9 cellular contexts compared by ENCODE assay signal in genomic region chr5:141245250-141245717, GRCh38. TPM values are rescaled to one million over a fixed set of nuclear protein-coding genes. Genes with fewer than 3 reads are reported as not detected.
DNase-seq lines count a peak whose midpoint lies in the region; ATAC-seq and TF ChIP-seq lines count a peak whose summit lies in the region.
"Had no signal": no experiment of that assay in that cellular context is flagged by ENCODE, and none has a peak within 500 bp of the region (broad histone marks: within the 10 kb centered on the region; RNA-seq: fewer than 3 reads in every experiment).

TSS of gene PCDHB15 (plus strand) at chr5:141245395. CDS start at chr5:141245579, 184 bp downstream.

- H2AK5ac ChIP-seq in H9 (ENCODE audit: insufficient read length, low read length), result no peak within 1 kb of the TSS

- H2BK12ac ChIP-seq in H9 (ENCODE audit: insufficient read length, low read depth, low read length), result no peak within 1 kb of the TSS

- in situ Hi-C loops in gastrocnemius medialis (cut with MboI; ENCODE audit: low sequenced_read_pairs in 4 of 4), result no loop called here

- peak within 1 kb of the TSS in 2 of 3 experiments; percentile 52 to 80; a peak in 4 of 7 replicates for H3K27ac Mint-ChIP-seq in H9

- no CpG with 5 or more reads among the region's 16 CpGs for WGBS in H9 (ENCODE audit: extremely low coverage, insufficient read length, low lambda C conversion rate)

- peak within 1 kb of the TSS; percentile 58 to 71; a peak in 4 of 5 replicates for H3K4me3 Mint-ChIP-seq in H9

- H3K4me2 ChIP-seq in H9 (ENCODE audit: insufficient read depth, insufficient read length, low read length), result peak within 1 kb of the TSS; percentile 53

- intact Hi-C loops in left ventricle myocardium superior (cut with micrococcal nuclease) (no loop called here), gastrocnemius medialis (cut with DNase I; ENCODE audit: low total_unique reads) (no loop called here)

- no peak within 1 kb of the TSS for H4K5ac ChIP-seq in H9 (ENCODE audit: insufficient read length, low read depth, low read length)

- no peak within 1 kb of the TSS for H2BK15ac ChIP-seq in H9 (ENCODE audit: low read depth, low read length)

- H3K23ac ChIP-seq in H9 (ENCODE audit: insufficient read length, low read depth, low read length), result no peak within 1 kb of the TSS

- no peak within 1 kb of the TSS for H4K91ac ChIP-seq in H9 (ENCODE audit: insufficient read length, low read depth, low read length)

- peaks cover 66 to 81% of the 10 kb centered on the region in 2 experiments for H3K9me3 Mint-ChIP-seq in H9

- peak; percentile 87 for TF ChIP-seq CTCF in H9 (conservative IDR thresholded peaks at IDR 0.05)
- TF ChIP-seq CTCF in gastrocnemius medialis (IDR thresholded peaks at IDR 0.05 in 4 of 5, conservative IDR thresholded peaks at IDR 0.05 in 1 of 5), result peak in 2 of 5 experiments; percentile 13 to 43

- no peak within 1 kb of the TSS for H3K9ac ChIP-seq in H9 (ENCODE audit: extremely low read depth, insufficient read length, low read length)

- DNase-seq in H9 (peak; percentile 65), RPMI8226 (peak; percentile 18), left ventricle myocardium superior (peak; percentile 42), gastrocnemius medialis (no peak), NCI-H2081 (lab: John Stamatoyannopoulos, UW) (no peak), NCI-H2107 treated with DMSO at 0.1 percent for 48 hours (lab: John Stamatoyannopoulos, UW; ENCODE audit: unreplicated experiment) (no peak)

- H3K4me1 ChIP-seq in H9 (ENCODE audit: insufficient read depth, low read length), result no peaks in the 10 kb centered on the region
- no peaks in the 10 kb centered on the region for H3K4me1 ChIP-seq in gastrocnemius medialis

- no peak within 1 kb of the TSS for H2BK5ac ChIP-seq in H9 (ENCODE audit: insufficient read length, low read length)

- H3K36me3 ChIP-seq in gastrocnemius medialis, result peaks cover 0 to 5% of the 10 kb centered on the region in 2 donors

- no peak within 1 kb of the TSS for H3K4ac ChIP-seq in H9 (ENCODE audit: low read depth, low read length)

- H2BK120ac ChIP-seq in H9 (ENCODE audit: low read depth, low read length, poor library complexity, severe bottlenecking), result no peak within 1 kb of the TSS

- H3K4me3 ChIP-seq in gastrocnemius medialis, result peak within 1 kb of the TSS; percentile 8 to 39 (median 26)

- ATAC-seq in left ventricle myocardium superior (no peak), gastrocnemius medialis (no peak), HG02885 (IDR thresholded peaks at IDR 0.05; ENCODE audit: poor library complexity, unreplicated experiment) (no peak), HG02798 (IDR thresholded peaks at IDR 0.05; ENCODE audit: poor library complexity, unreplicated experiment) (no peak)
- ATAC-seq: left lobe of liver had no signal

- peaks cover 19 to 61% (median 32%) of the 10 kb centered on the region in 3 experiments for H3K36me3 Mint-ChIP-seq in H9 (ENCODE audit: insufficient read depth in 1 of 3, low read depth in 3 of 3)

- TF ChIP-seq POLR2A in gastrocnemius medialis (IDR thresholded peaks at IDR 0.05), result no peak

- peak within 1 kb of the TSS; percentile 68; the same call in 1 of the 2 replicates for H3K14ac ChIP-seq in H9 (ENCODE audit: insufficient read depth, low read length)

- H3K79me1 ChIP-seq in H9 (ENCODE audit: insufficient read depth, low read depth, low read length, poor library complexity, severe bottlenecking), result no peaks in the 10 kb centered on the region

- peaks cover 5% of the 10 kb centered on the region for H3K9me3 ChIP-seq in H9 (ENCODE audit: control insufficient read depth, low read depth, low read length)
- peaks cover 0 to 59% (median 9%) of the 10 kb centered on the region in 3 donors for H3K9me3 ChIP-seq in gastrocnemius medialis

- H3K27ac ChIP-seq in H9 (ENCODE audit: insufficient read length, low read depth, low read length) (no peak within 1 kb of the TSS), gastrocnemius medialis (no peak within 1 kb of the TSS)

- H3K4me1 Mint-ChIP-seq in H9, result peaks cover 0 to 13% of the 10 kb centered on the region in 2 experiments; a peak in 2 of 4 replicates

- no peak within 1 kb of the TSS for H3T11ph ChIP-seq in H9 (ENCODE audit: low read length)

- no peak within 1 kb of the TSS for H2BK20ac ChIP-seq in H9 (ENCODE audit: low read depth, low read length, poor library complexity, severe bottlenecking)

- H3K27me3 ChIP-seq in H9 (ENCODE audit: insufficient read depth, low read length) (no peaks in the 10 kb centered on the region), gastrocnemius medialis (peaks cover 0 to 23% (median 0%) of the 10 kb centered on the region in 3 donors)

- no peak within 1 kb of the TSS for H4K8ac ChIP-seq in H9 (replicated peaks; ENCODE audit: insufficient read length, low read depth, low read length)

- H3K56ac ChIP-seq in H9 (ENCODE audit: insufficient read length, low read depth, low read length), result no peak within 1 kb of the TSS

- H2AFZ ChIP-seq in H9 (ENCODE audit: low read length), result peak within 1 kb of the TSS; percentile 41

- peaks cover 4% of the 10 kb centered on the region for H3K23me2 ChIP-seq in H9 (ENCODE audit: insufficient read length, low read depth, low read length, poor library complexity, severe bottlenecking)

- H4K20me1 ChIP-seq in H9 (ENCODE audit: control insufficient read depth, insufficient read depth, insufficient read length), result no peaks in the 10 kb centered on the region

- no peaks in the 10 kb centered on the region for H3K27me3 Mint-ChIP-seq in H9 (ENCODE audit: low read depth)

- no peaks in the 10 kb centered on the region for H3K79me2 ChIP-seq in H9 (ENCODE audit: insufficient read depth, low read length)

- H3K18ac ChIP-seq in H9 (ENCODE audit: insufficient read length, low read depth, low read length), result peak within 1 kb of the TSS; percentile 76

RNA-seq across cellular contexts. Expression of gene PCDHB15, which starts in this region (rescaled TPM):
- total RNA-seq in H9 (2021), result 5.2 and 7.0 TPM in 2 replicates
- total RNA-seq in left ventricle myocardium superior, result 2.6 TPM
- 1 to 10 TPM in 1 of 4 donors, under 1 TPM in 3; 0.33 to 1.2 (median 0.52) TPM for total RNA-seq in gastrocnemius medialis

Comparison
In these comparisons a context has a peak if more than half of its experiments do, and no peak if none do; other contexts are left out.
1. DNase-seq: peak in H9 (single experiment), RPMI8226 (single experiment) and left ventricle myocardium superior (single experiment); none in gastrocnemius medialis (0 of 2), NCI-H2081 (0 of 2) and NCI-H2107 treated with DMSO at 0.1 percent for 48 hours (single experiment).